In genomic region chr5:130549884-130550552, GRCh38 we compare ENCODE assay signal across 10 cellular contexts.
A peak's percentile ranks its signal among the peaks of the same experiment; 100 is the strongest.
DNase-seq lines count a peak whose midpoint lies in the region; TF ChIP-seq lines count a peak whose summit lies in the region.
"Had no signal": no experiment of that assay in that cellular context is flagged by ENCODE, and none has a peak within 500 bp of the region (broad histone marks: within the 10 kb centered on the region; RNA-seq: fewer than 3 reads in every experiment).

No MANE protein-coding gene starts in this region.

- no peak overlapping the region for H3K27ac Mint-ChIP-seq in activated naive CD8-positive, alpha-beta T cell treated with anti-CD3 and anti-CD28 coated beads for 36 hours
- no peak overlapping the region for H3K27ac Mint-ChIP-seq in nephron progenitor cell

- no peaks in the 10 kb centered on the region for H3K36me3 ChIP-seq in adipocyte (ENCODE audit: control insufficient read depth, insufficient read depth, low read length, severe bottlenecking)
- H3K36me3 ChIP-seq: colonic mucosa had no signal

- H3K9me3 ChIP-seq in adipocyte (ENCODE audit: control insufficient read depth, low read length): peaks cover 7% of the 10 kb centered on the region
- H3K9me3 ChIP-seq: colonic mucosa had no signal

- H3K4me1 Mint-ChIP-seq in activated naive CD8-positive, alpha-beta T cell treated with anti-CD3 and anti-CD28 coated beads for 36 hours: no peaks in the 10 kb centered on the region
- peaks cover 8% of the 10 kb centered on the region for H3K4me1 Mint-ChIP-seq in nephron progenitor cell

- peaks cover 3% of the 10 kb centered on the region for H3K27me3 Mint-ChIP-seq in activated naive CD8-positive, alpha-beta T cell treated with anti-CD3 and anti-CD28 coated beads for 36 hours
- peaks cover 4% of the 10 kb centered on the region for H3K27me3 Mint-ChIP-seq in nephron progenitor cell (ENCODE audit: low read depth, poor library complexity)

- peaks cover 12% of the 10 kb centered on the region for H3K9me3 Mint-ChIP-seq in activated naive CD8-positive, alpha-beta T cell treated with anti-CD3 and anti-CD28 coated beads for 36 hours
- peaks cover 41% of the 10 kb centered on the region for H3K9me3 Mint-ChIP-seq in nephron progenitor cell

- H3K4me3 Mint-ChIP-seq in activated naive CD8-positive, alpha-beta T cell treated with anti-CD3 and anti-CD28 coated beads for 36 hours: no peak overlapping the region
- H3K4me3 Mint-ChIP-seq in nephron progenitor cell: no peak overlapping the region

- H3K36me3 Mint-ChIP-seq in activated naive CD8-positive, alpha-beta T cell treated with anti-CD3 and anti-CD28 coated beads for 36 hours: no peaks in the 10 kb centered on the region
- no peaks in the 10 kb centered on the region for H3K36me3 Mint-ChIP-seq in nephron progenitor cell (ENCODE audit: low read depth)

- in situ Hi-C loops in KBM-7 (cut with MboI; ENCODE audit: low pct_unique_long_range_greater_than_20kb, low sequenced_read_pairs): no loop called here

- H3K27me3 ChIP-seq in adipocyte (replicated peaks; ENCODE audit: control insufficient read depth, insufficient read depth, low read length): no peaks in the 10 kb centered on the region
- H3K27me3 ChIP-seq: colonic mucosa had no signal

- H3K4me3 ChIP-seq in adipocyte (ENCODE audit: low read length): no peak overlapping the region
- H3K4me3 ChIP-seq: colonic mucosa had no signal

- peaks cover 10% of the 10 kb centered on the region for H3K4me1 ChIP-seq in adipocyte (ENCODE audit: control insufficient read depth, insufficient read depth, low read length)
- H3K4me1 ChIP-seq: colonic mucosa had no signal

- no peak for TF ChIP-seq CTCF in nephron progenitor cell (IDR thresholded peaks at IDR 0.05)

- DNase-seq in COLO829 (ENCODE audit: low spot score) (peak; percentile 35), KBM-7 (peak; percentile 17), adipocyte (ENCODE audit: low read depth) (peak; percentile 69), glomerular endothelial cell (ENCODE audit: extremely low read depth, low read depth, low spot score) (peak; percentile 79), nephron progenitor cell (no peak), NCI-H2171 treated with DMSO at 0.1 percent for 48 hours (lab: John Stamatoyannopoulos, UW) (no peak)
- no peak for DNase-seq in activated CD8-positive, alpha-beta memory T cell treated with anti-CD3 and anti-CD28 coated beads for 24 hours
- no peak for DNase-seq in activated naive CD8-positive, alpha-beta T cell treated with anti-CD3 and anti-CD28 coated beads for 36 hours
- DNase-seq: colonic mucosa, T-helper 1 cell had no signal

- no peak overlapping the region for H3K9ac ChIP-seq in adipocyte (ENCODE audit: low read length)

Comparison
In these comparisons a context has a peak if more than half of its experiments do, and no peak if none do; other contexts are left out.
1. DNase-seq: peak in COLO829 (single experiment), KBM-7 (single experiment), adipocyte (single experiment) and glomerular endothelial cell (single experiment); none in activated CD8-positive, alpha-beta memory T cell treated with anti-CD3 and anti-CD28 coated beads for 24 hours (single experiment), activated naive CD8-positive, alpha-beta T cell treated with anti-CD3 and anti-CD28 coated beads for 36 hours (single experiment), nephron progenitor cell (single experiment) and NCI-H2171 treated with DMSO at 0.1 percent for 48 hours (single experiment).